Comparison of ENCODE assay signal across 9 cellular contexts in the genomic region with DNA sequence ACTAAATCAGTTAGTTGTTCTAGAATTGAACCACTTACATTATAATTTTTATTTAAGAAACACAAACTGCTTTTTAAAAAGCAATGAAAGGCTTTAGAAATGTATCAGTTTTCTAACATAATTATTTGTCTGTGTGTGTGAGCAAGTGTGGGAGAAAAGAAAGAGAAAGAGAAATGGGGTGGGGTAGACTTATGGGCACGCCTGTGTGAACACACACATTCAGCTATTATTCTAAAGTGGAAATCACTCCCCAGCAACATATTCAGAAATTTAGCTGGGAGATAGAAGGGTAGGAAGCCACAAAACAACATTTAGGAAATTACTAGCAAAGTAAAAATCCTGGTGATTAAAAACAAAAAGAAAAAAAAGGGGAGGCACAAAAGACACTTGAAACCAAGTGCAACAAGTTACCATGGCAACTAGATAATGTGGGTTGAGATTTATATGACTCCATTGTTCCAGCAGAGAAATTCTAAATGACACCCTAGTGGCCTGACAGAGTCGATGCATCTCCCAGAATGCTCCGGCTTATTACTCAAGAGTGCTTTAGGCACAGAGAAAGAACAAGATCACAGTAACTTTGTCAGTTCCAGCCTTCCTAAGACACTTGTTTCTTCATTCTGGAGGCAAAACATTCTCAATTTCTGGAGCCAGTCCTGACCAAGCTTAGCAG.
DNase-seq lines count a peak whose midpoint lies in the region; ATAC-seq and TF ChIP-seq lines count a peak whose summit lies in the region.
"Had no signal": no experiment of that assay in that cellular context is flagged by ENCODE, and none has a peak within 500 bp of the region (broad histone marks: within the 10 kb centered on the region; RNA-seq: fewer than 3 reads in every experiment).

No MANE protein-coding gene starts in this region.

- ATAC-seq in sciatic nerve (peak; percentile 66), lower lobe of right lung (no peak)

- peak; percentile 24 for DNase-seq in NCI-H187 treated with DMSO at 0.1 percent for 48 hours (lab: John Stamatoyannopoulos, UW)
- DNase-seq in NCI-H187 (lab: John Stamatoyannopoulos, UW), result no peak
- peak; percentile 62 for DNase-seq in NCI-H2081 (lab: John Stamatoyannopoulos, UW)
- peak; percentile 65 for DNase-seq in choroid plexus epithelial cell (ENCODE audit: low read depth)
- no peak for DNase-seq in sciatic nerve (ENCODE audit: low spot score)
- no peak for DNase-seq in stimulated activated CD4-positive, alpha-beta T cell treated with anti-CD3 and anti-CD28 coated beads, Interleukin-4, amount 100 ng/mL, for 24 hours
- no peak for DNase-seq in lower lobe of right lung

- intact Hi-C loops in sciatic nerve (cut with DNase I), result no loop called here
- intact Hi-C loops in lower lobe of right lung (cut with DNase I), result no loop called here

- H3K36me3 ChIP-seq in HEK293 (ENCODE audit: control insufficient read depth in 2 of 2, insufficient read depth in 1 of 2, low read length in 2 of 2) (no peaks in the 10 kb centered on the region), lower lobe of right lung (no peaks in the 10 kb centered on the region)
- H3K36me3 ChIP-seq: BLaER1 treated with 17β-estradiol and CSF1 and Interleukin-3, amounts not matched to agents 10 nM and 100 nM had no signal

- CTCF ChIA-PET in HEK293 (lab: Yijun Ruan, JAX), result interaction anchor here (0.7 kb wide), 1 partner anchor 748 kb away, joined by 3 read pairs; no protein-coding TSS in a partner anchor

- TF ChIP-seq CTCF in HEK293 (tag by site-specific recombination; IDR thresholded peaks at IDR 0.05), result no peak
- TF ChIP-seq CTCF in choroid plexus epithelial cell (conservative IDR thresholded peaks at IDR 0.05; ENCODE audit: low read depth, low read length), result peak; percentile 63
- no peak for TF ChIP-seq CTCF in lower lobe of right lung (IDR thresholded peaks at IDR 0.05)

- H3K4me1 ChIP-seq in HEK293 (ENCODE audit: control insufficient read depth, insufficient read depth, low read length) (no peaks in the 10 kb centered on the region), lower lobe of right lung (no peaks in the 10 kb centered on the region)
- H3K4me1 ChIP-seq: BLaER1 treated with 17β-estradiol and CSF1 and Interleukin-3, amounts not matched to agents 10 nM and 100 nM had no signal

- no peaks in the 10 kb centered on the region for H3K9me3 ChIP-seq in HEK293 (ENCODE audit: control insufficient read depth, insufficient read depth, low read depth, low read length)
- H3K9me3 ChIP-seq in lower lobe of right lung, result no peaks in the 10 kb centered on the region
- H3K9me3 ChIP-seq: BLaER1 treated with 17β-estradiol and CSF1 and Interleukin-3, amounts not matched to agents 10 nM and 100 nM had no signal

- H3K4me3 ChIP-seq in HEK293 (ENCODE audit: low read depth, low read length), result no peak overlapping the region
- H3K4me3 ChIP-seq in choroid plexus epithelial cell (ENCODE audit: low read depth, low read length), result no peak overlapping the region
- no peak overlapping the region for H3K4me3 ChIP-seq in lower lobe of right lung
- H3K4me3 ChIP-seq: BLaER1 treated with 17β-estradiol and CSF1 and Interleukin-3, amounts not matched to agents 10 nM and 100 nM had no signal

- H3K27ac ChIP-seq in HEK293 (ENCODE audit: extremely low read depth, low read depth, low read length) (no peak overlapping the region), lower lobe of right lung (no peak overlapping the region)
- H3K27ac ChIP-seq: BLaER1 treated with 17β-estradiol and CSF1 and Interleukin-3, amounts not matched to agents 10 nM and 100 nM had no signal

- no peaks in the 10 kb centered on the region for H3K27me3 ChIP-seq in lower lobe of right lung (ENCODE audit: low read depth)
- H3K27me3 ChIP-seq: BLaER1 treated with 17β-estradiol and CSF1 and Interleukin-3, amounts not matched to agents 10 nM and 100 nM had no signal

- POLR2A ChIA-PET in HEK293 (lab: Yijun Ruan, JAX), result no interaction called here

TF ChIP-seq in HEK293, 187 proteins besides CTCF, POLR2A, EP300 and RAD21:
- TF ChIP-seq ZNF473 (tag by site-specific recombination; IDR thresholded peaks at IDR 0.05) (no peak), ZNF548 (tag by site-specific recombination; IDR thresholded peaks at IDR 0.05) (no peak), SCRT2 (tag by site-specific recombination; IDR thresholded peaks at IDR 0.05) (0 out of 2 replicates have a peak, but pooled peaks have one; percentile 49), ZBTB6 (tag by site-specific recombination; IDR thresholded peaks at IDR 0.05) (no peak)
- TF ChIP-seq, protein P1, sequence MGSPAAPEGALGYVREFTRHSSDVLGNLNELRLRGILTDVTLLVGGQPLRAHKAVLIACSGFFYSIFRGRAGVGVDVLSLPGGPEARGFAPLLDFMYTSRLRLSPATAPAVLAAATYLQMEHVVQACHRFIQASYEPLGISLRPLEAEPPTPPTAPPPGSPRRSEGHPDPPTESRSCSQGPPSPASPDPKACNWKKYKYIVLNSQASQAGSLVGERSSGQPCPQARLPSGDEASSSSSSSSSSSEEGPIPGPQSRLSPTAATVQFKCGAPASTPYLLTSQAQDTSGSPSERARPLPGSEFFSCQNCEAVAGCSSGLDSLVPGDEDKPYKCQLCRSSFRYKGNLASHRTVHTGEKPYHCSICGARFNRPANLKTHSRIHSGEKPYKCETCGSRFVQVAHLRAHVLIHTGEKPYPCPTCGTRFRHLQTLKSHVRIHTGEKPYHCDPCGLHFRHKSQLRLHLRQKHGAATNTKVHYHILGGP (tag by site-specific recombination; IDR thresholded peaks at IDR 0.05), result no peak

Comparison
In these comparisons a context has a peak if more than half of its experiments do, and no peak if none do; other contexts are left out.
1. DNase-seq: peak in NCI-H187 treated with DMSO at 0.1 percent for 48 hours (single experiment), NCI-H2081 (2 of 2) and choroid plexus epithelial cell (single experiment); none in NCI-H187 (0 of 2), sciatic nerve (single experiment), stimulated activated CD4-positive, alpha-beta T cell treated with anti-CD3 and anti-CD28 coated beads, Interleukin-4, amount 100 ng/mL, for 24 hours (single experiment) and lower lobe of right lung (single experiment).